13 cellular contexts compared by ENCODE assay signal in the genomic region with DNA sequence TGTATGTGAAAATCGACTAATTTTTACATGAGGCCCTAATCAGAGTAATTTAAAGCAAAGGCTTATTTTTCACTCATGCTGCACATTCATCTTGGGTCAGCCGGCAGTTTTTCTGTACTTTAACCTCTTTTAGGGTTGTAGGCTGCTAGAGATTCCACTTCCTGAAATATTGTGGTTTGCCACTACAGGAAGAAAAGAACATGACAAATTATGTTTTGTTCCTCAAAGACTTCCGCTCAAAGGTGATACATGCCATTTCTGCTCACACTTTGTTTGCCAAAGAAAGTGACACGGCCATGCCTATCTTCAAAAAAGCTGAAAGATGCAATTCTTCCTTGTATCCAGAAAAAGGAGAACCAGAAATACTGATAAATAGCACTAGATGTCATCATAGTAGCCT.
A peak's percentile ranks its signal among the peaks of the same experiment; 100 is the strongest.
DNase-seq lines count a peak whose midpoint lies in the region; ATAC-seq and TF ChIP-seq lines count a peak whose summit lies in the region.
"Had no signal": no experiment of that assay in that cellular context is flagged by ENCODE, and none has a peak within 500 bp of the region (broad histone marks: within the 10 kb centered on the region; RNA-seq: fewer than 3 reads in every experiment).

No MANE protein-coding gene starts in this region.

- no peaks in the 10 kb centered on the region for H3K27me3 ChIP-seq in left ventricle myocardium inferior (ENCODE audit: low read depth)

- H3K27ac ChIP-seq in left ventricle myocardium inferior (replicated peaks) = no peak overlapping the region

- H3K9me3 Mint-ChIP-seq in T-helper 2 cell treated with Interferon-gamma antibody and Interleukin-4, amounts not matched to agents 5 μg/mL and 100 μg/mL, for 36 hours = peaks cover 9% of the 10 kb centered on the region
- H3K9me3 Mint-ChIP-seq: nephron had no signal

- no peak overlapping the region for H3K4me3 ChIP-seq in left ventricle myocardium inferior
- H3K4me3 ChIP-seq: heart right ventricle had no signal

- no peaks in the 10 kb centered on the region for H3K9me3 ChIP-seq in left ventricle myocardium inferior (replicated peaks)
- H3K9me3 ChIP-seq: heart right ventricle had no signal

- no peaks in the 10 kb centered on the region for H3K36me3 ChIP-seq in left ventricle myocardium inferior
- H3K36me3 ChIP-seq: heart right ventricle had no signal

- no peak for TF ChIP-seq CTCF in left ventricle myocardium inferior (IDR thresholded peaks at IDR 0.05; ENCODE audit: borderline replicate concordance)

- peaks cover 25% of the 10 kb centered on the region for H3K4me1 Mint-ChIP-seq in T-helper 2 cell treated with Interferon-gamma antibody and Interleukin-4, amounts not matched to agents 5 μg/mL and 100 μg/mL, for 36 hours (ENCODE audit: low read depth)
- H3K4me1 Mint-ChIP-seq: nephron had no signal

- H3K27ac Mint-ChIP-seq in T-helper 2 cell treated with Interferon-gamma antibody and Interleukin-4, amounts not matched to agents 5 μg/mL and 100 μg/mL, for 36 hours = peak overlapping the region; percentile 48
- H3K27ac Mint-ChIP-seq: nephron had no signal

- H3K4me1 ChIP-seq in left ventricle myocardium inferior = no peaks in the 10 kb centered on the region

- DNase-seq in Right ventricle myocardium superior (no peak), left ventricle myocardium inferior (no peak), mesenteric fat pad (ENCODE audit: low spot score) (no peak)
- no peak for DNase-seq in T-helper 2 cell treated with Interferon-gamma antibody and Interleukin-4, amounts not matched to agents 5 μg/mL and 100 μg/mL, for 36 hours (ENCODE audit: low spot score)
- DNase-seq in stimulated activated CD4-positive, alpha-beta T cell treated with anti-CD3 and anti-CD28 coated beads, Interleukin-12 subunit alpha, Interleukin-12 subunit beta, amount 100 ng/mL, for 4 hours = no peak
- DNase-seq: dermis blood vessel endothelial cell, heart right ventricle, NCI-H146 had no signal

- H3K27me3 Mint-ChIP-seq in T-helper 2 cell treated with Interferon-gamma antibody and Interleukin-4, amounts not matched to agents 5 μg/mL and 100 μg/mL, for 36 hours (ENCODE audit: low read depth) = peaks cover 9% of the 10 kb centered on the region

- intact Hi-C loops in Right ventricle myocardium superior (cut with DNase I) (no loop called here), left ventricle myocardium inferior (cut with micrococcal nuclease) (no loop called here)

- ATAC-seq in Right ventricle myocardium superior (ENCODE audit: poor library complexity) (peak; percentile 55), HG03354 (IDR thresholded peaks at IDR 0.05; ENCODE audit: poor library complexity, severe bottlenecking, unreplicated experiment) (peak; percentile 84), HG02610 (IDR thresholded peaks at IDR 0.05; ENCODE audit: unreplicated experiment) (no peak), HG02588 (IDR thresholded peaks at IDR 0.05; ENCODE audit: unreplicated experiment) (no peak)
- ATAC-seq: heart right ventricle, Right ventricle myocardium inferior had no signal

- H3K36me3 Mint-ChIP-seq in T-helper 2 cell treated with Interferon-gamma antibody and Interleukin-4, amounts not matched to agents 5 μg/mL and 100 μg/mL, for 36 hours (ENCODE audit: low read depth) = peaks cover 4% of the 10 kb centered on the region

- H3K4me3 Mint-ChIP-seq in T-helper 2 cell treated with Interferon-gamma antibody and Interleukin-4, amounts not matched to agents 5 μg/mL and 100 μg/mL, for 36 hours = peak overlapping the region; percentile 63
- H3K4me3 Mint-ChIP-seq: nephron had no signal

Comparison
In these comparisons a context has a peak if more than half of its experiments do, and no peak if none do; other contexts are left out.
1. ATAC-seq: peak in Right ventricle myocardium superior (single experiment) and HG03354 (single experiment); none in HG02610 (single experiment) and HG02588 (single experiment).